7 cellular contexts compared by ENCODE assay signal in the genomic region with DNA sequence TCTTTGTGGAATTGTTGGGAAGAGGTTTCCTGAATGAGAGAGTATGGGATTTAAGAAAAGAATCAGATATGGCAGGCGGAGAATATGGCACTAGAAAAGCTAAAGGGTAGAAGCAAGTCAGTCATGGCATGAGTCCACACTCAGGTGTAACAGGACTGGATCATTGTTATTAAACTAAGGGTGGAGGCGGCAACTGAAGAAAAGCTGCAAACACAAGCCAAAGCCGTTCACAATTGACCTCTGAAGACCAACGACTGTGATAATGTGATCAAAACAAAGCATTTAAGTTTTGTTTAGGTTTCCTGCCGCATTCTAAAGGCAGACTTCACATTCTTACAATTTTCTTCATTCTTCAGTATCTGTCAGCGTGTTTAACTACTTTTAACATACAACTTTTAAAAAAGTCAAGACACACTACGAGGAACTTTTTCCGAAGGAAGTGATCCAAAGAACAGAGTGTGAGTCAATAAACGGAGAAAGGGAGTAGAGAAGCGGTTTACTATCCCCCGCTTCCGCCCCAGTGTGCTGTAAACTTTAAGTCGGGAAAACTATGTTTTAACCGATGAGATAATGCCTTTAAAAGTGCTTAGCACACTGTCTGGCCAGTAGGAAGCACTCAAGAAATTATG. TPM values are rescaled to one million over a fixed set of nuclear protein-coding genes. Genes with fewer than 3 reads are reported as not detected.
DNase-seq lines count a peak whose midpoint lies in the region; ATAC-seq, FAIRE-seq and TF ChIP-seq lines count a peak whose summit lies in the region.

No MANE protein-coding gene starts in this region.

- H4K5ac ChIP-seq in mesendoderm (ENCODE audit: low read length), result no peak overlapping the region

- H3K56ac ChIP-seq in mesendoderm (ENCODE audit: low read length), result peak overlapping the region; percentile 84

- no peak overlapping the region for H4K8ac ChIP-seq in mesendoderm (ENCODE audit: low read depth, low read length)

- H3K79me2 ChIP-seq in SU-DHL-6 (ENCODE audit: insufficient read depth, low read length) (peaks cover 37% of the 10 kb centered on the region), mesendoderm (ENCODE audit: control insufficient read depth, insufficient read depth, low read length) (peaks cover 35% of the 10 kb centered on the region)

- H3K27ac ChIP-seq in SU-DHL-6 (ENCODE audit: low read depth, low read length) (peak overlapping the region; percentile 38), ectodermal cell (ENCODE audit: insufficient read depth, low read depth, low read length, poor library complexity, severe bottlenecking) (peak overlapping the region; percentile 66), mesendoderm (ENCODE audit: low read depth, low read length) (peak overlapping the region; percentile 66), tibial artery (peak overlapping the region; percentile 94 to 99)

- TF ChIP-seq CTCF in SU-DHL-6 (IDR thresholded peaks at IDR 0.05; ENCODE audit: insufficient read depth, low read length, poor library complexity, severe bottlenecking), result no peak
- no peak for TF ChIP-seq CTCF in tibial artery (IDR thresholded peaks at IDR 0.05)

- H2BK5ac ChIP-seq in mesendoderm (ENCODE audit: low read length), result no peak overlapping the region

- H2BK15ac ChIP-seq in mesendoderm (replicated peaks; ENCODE audit: low read depth), result no peak overlapping the region

- no peak for TF ChIP-seq POLR2A in GM12891 (IDR thresholded peaks at IDR 0.05; ENCODE audit: low read depth, low read length)

- H2BK120ac ChIP-seq in mesendoderm (ENCODE audit: low read depth, low read length), result peak overlapping the region; percentile 85

- H3K9me2 ChIP-seq in SU-DHL-6 (replicated peaks; ENCODE audit: insufficient read depth, low read length), result no peaks in the 10 kb centered on the region

- peaks cover 16% of the 10 kb centered on the region for H4K20me1 ChIP-seq in SU-DHL-6 (ENCODE audit: low read depth, low read length)

- peak overlapping the region; percentile 78 for H3K4me2 ChIP-seq in SU-DHL-6 (ENCODE audit: low read depth, low read length, poor library complexity, severe bottlenecking)
- H3K4me2 ChIP-seq in mesendoderm (ENCODE audit: low read length), result peak overlapping the region; percentile 69

- H3K9me3 ChIP-seq in SU-DHL-6 (ENCODE audit: insufficient read depth, low read length) (no peaks in the 10 kb centered on the region), ectodermal cell (ENCODE audit: control insufficient read depth, low read length) (no peaks in the 10 kb centered on the region), tibial artery (no peaks in the 10 kb centered on the region)

- 7% methylated on average over 14 of the region's 14 CpGs for WGBS in ectodermal cell, 2 experiments
- WGBS in mesendoderm (ENCODE audit: extremely low coverage, insufficient coverage, low lambda C conversion rate), result no CpG with 5 or more reads among the region's 14 CpGs

- peak; percentile 2 for ATAC-seq in HG02973 (IDR thresholded peaks at IDR 0.05; ENCODE audit: unreplicated experiment)

- no peaks in the 10 kb centered on the region for H3K36me3 ChIP-seq in SU-DHL-6 (ENCODE audit: low read length)
- H3K36me3 ChIP-seq in ectodermal cell (ENCODE audit: control insufficient read depth, insufficient read depth, low read length), result no peaks in the 10 kb centered on the region
- H3K36me3 ChIP-seq in mesendoderm (ENCODE audit: control insufficient read depth, insufficient read depth, low read length), result no peaks in the 10 kb centered on the region
- no peaks in the 10 kb centered on the region for H3K36me3 ChIP-seq in tibial artery

- peak overlapping the region; percentile 89 for H3K4ac ChIP-seq in mesendoderm (ENCODE audit: low read depth, low read length)

- H2AFZ ChIP-seq in SU-DHL-6 (ENCODE audit: low read depth, low read length, severe bottlenecking), result peak overlapping the region; percentile 97

- peaks cover 6% of the 10 kb centered on the region for H3K79me1 ChIP-seq in mesendoderm (ENCODE audit: low read length)

- peaks cover 21% of the 10 kb centered on the region for H3K4me1 ChIP-seq in ectodermal cell (ENCODE audit: control insufficient read depth, insufficient read depth, low read length)
- no peaks in the 10 kb centered on the region for H3K4me1 ChIP-seq in mesendoderm (ENCODE audit: control insufficient read depth, low read depth, low read length)
- peaks cover 0 to 42% (median 15%) of the 10 kb centered on the region in 4 donors for H3K4me1 ChIP-seq in tibial artery

- FAIRE-seq in GM12891 (lab: Jason Lieb, UNC), result peak; percentile 74

- no peak overlapping the region for H3K23ac ChIP-seq in mesendoderm (ENCODE audit: low read length)

- peak overlapping the region; percentile 76 for H3K18ac ChIP-seq in mesendoderm (ENCODE audit: low read length)

- H3K9ac ChIP-seq in SU-DHL-6 (ENCODE audit: low read length) (peak overlapping the region; percentile 95), mesendoderm (ENCODE audit: low read length) (peak overlapping the region; percentile 81)

- peak overlapping the region; percentile 76 for H3K4me3 ChIP-seq in SU-DHL-6 (ENCODE audit: insufficient read depth, low read length, poor library complexity, severe bottlenecking)
- peak overlapping the region; percentile 85 for H3K4me3 ChIP-seq in ectodermal cell (ENCODE audit: insufficient read depth, low read depth, low read length)
- H3K4me3 ChIP-seq in mesendoderm (ENCODE audit: low read length), result peak overlapping the region; percentile 65
- H3K4me3 ChIP-seq in tibial artery, result peak overlapping the region; percentile 84 to 99

- intact Hi-C loops in tibial artery (cut with DNase I; ENCODE audit: low total_unique reads), result no loop called here

- no peaks in the 10 kb centered on the region for H3K27me3 ChIP-seq in SU-DHL-6 (ENCODE audit: low read length)
- no peaks in the 10 kb centered on the region for H3K27me3 ChIP-seq in ectodermal cell (ENCODE audit: control insufficient read depth, insufficient read depth, low read length, poor library complexity, severe bottlenecking)
- no peaks in the 10 kb centered on the region for H3K27me3 ChIP-seq in mesendoderm (ENCODE audit: insufficient read depth, low read length, poor library complexity)
- H3K27me3 ChIP-seq in tibial artery, result no peaks in the 10 kb centered on the region

- H3F3A ChIP-seq in SU-DHL-6 (ENCODE audit: insufficient read depth), result peaks cover 8% of the 10 kb centered on the region; the same call in 1 of the 2 replicates

- H2AK5ac ChIP-seq in mesendoderm (ENCODE audit: low read length), result no peak overlapping the region

- no peak for DNase-seq in GM12891 (ENCODE audit: insufficient read length, low spot score)
- peak; percentile 53 for DNase-seq in mesendoderm
- no peak for DNase-seq in tibial artery
- DNase-seq in COR-L47 (lab: John Stamatoyannopoulos, UW), result no peak

TF ChIP-seq in GM12891, 5 proteins besides CTCF, POLR2A, EP300 and RAD21:
- TF ChIP-seq SPI1 (IDR thresholded peaks at IDR 0.05; ENCODE audit: low read depth, low read length) (peak; percentile 30; the same call in 1 of the 2 replicates), TAF1 (IDR thresholded peaks at IDR 0.05; ENCODE audit: low read depth, low read length) (no peak)

RNA-seq across cellular contexts. Expression of a gene that starts 0.9 kb away (rescaled TPM):
- 27.3 TPM for polyA plus RNA-seq in GM12891 (2012; ENCODE audit: low read depth, missing spikeins)
- 49.0 TPM for polyA plus RNA-seq in ectodermal cell (2013, experiment 1 of 4)
- polyA plus RNA-seq in ectodermal cell (2013, experiment 2 of 4), result 41.6 TPM
- 37.5 TPM for polyA plus RNA-seq in ectodermal cell (2013, experiment 3 of 4)
- 38.8 TPM for polyA plus RNA-seq in ectodermal cell (2013, experiment 4 of 4)
- polyA plus RNA-seq in mesendoderm (2013, experiment 1 of 2), result 45.6 TPM
- polyA plus RNA-seq in mesendoderm (2013, experiment 2 of 2), result 44.0 TPM

Comparison
In these comparisons a context has a peak if more than half of its experiments do, and no peak if none do; other contexts are left out.
1. H3K27ac ChIP-seq: peak in every context shown above with its lines; median percentile 96 in tibial artery; 66 in ectodermal cell; 66 in mesendoderm; 38 in SU-DHL-6.